12 cellular contexts compared by ENCODE assay signal in genomic region chr11:105878510-105878909, GRCh38.
DNase-seq lines count a peak whose midpoint lies in the region; ATAC-seq and TF ChIP-seq lines count a peak whose summit lies in the region.
"Had no signal": no experiment of that assay in that cellular context is flagged by ENCODE, and none has a peak within 500 bp of the region (broad histone marks: within the 10 kb centered on the region; RNA-seq: fewer than 3 reads in every experiment).

No MANE protein-coding gene starts in this region.

- no peaks in the 10 kb centered on the region for H3K27me3 ChIP-seq in Loucy (ENCODE audit: insufficient read depth, low read length, poor library complexity, severe bottlenecking)
- no peaks in the 10 kb centered on the region for H3K27me3 ChIP-seq in hepatocyte
- H3K27me3 ChIP-seq in upper lobe of right lung: no peaks in the 10 kb centered on the region

- H3K4me3 ChIP-seq in Loucy (ENCODE audit: low read length, poor library complexity, severe bottlenecking) (no peak overlapping the region), hepatocyte (no peak overlapping the region), upper lobe of right lung (no peak overlapping the region)

- no peaks in the 10 kb centered on the region for H3K9me2 ChIP-seq in Loucy (replicated peaks; ENCODE audit: low read depth, low read length)
- H3K9me2 ChIP-seq in hepatocyte (replicated peaks; ENCODE audit: insufficient read depth): no peaks in the 10 kb centered on the region

- H3K27ac ChIP-seq in hepatocyte (no peak overlapping the region), upper lobe of right lung (no peak overlapping the region)
- H3K27ac ChIP-seq: HL-60 had no signal

- TF ChIP-seq CTCF in Loucy (conservative IDR thresholded peaks at IDR 0.05; ENCODE audit: low read length): no peak
- TF ChIP-seq CTCF in hepatocyte (IDR thresholded peaks at IDR 0.05; ENCODE audit: poor library complexity): no peak
- no peak for TF ChIP-seq CTCF in upper lobe of right lung (IDR thresholded peaks at IDR 0.05)

- peak; percentile 66 for ATAC-seq in upper lobe of right lung
- ATAC-seq: HCT116 had no signal

- no peaks in the 10 kb centered on the region for H3F3A ChIP-seq in Loucy (ENCODE audit: low read depth)

- DNase-seq in H4 (ENCODE audit: low spot score): peak; percentile 4
- DNase-seq in hepatocyte (ENCODE audit: low spot score): peak; percentile 13
- no peak for DNase-seq in upper lobe of right lung
- no peak for DNase-seq in head of caudate nucleus
- DNase-seq in CD1c-positive myeloid dendritic cell (ENCODE audit: extremely low spot score): no peak
- DNase-seq in activated CD8-positive, alpha-beta memory T cell treated with anti-CD3 and anti-CD28 coated beads, Interleukin-2, amount 50 U/mL, for 4 hours: no peak
- DNase-seq: C1 segment of cervical spinal cord; CD8-positive, alpha-beta memory T cell had no signal

- no peaks in the 10 kb centered on the region for H3K79me2 ChIP-seq in Loucy (ENCODE audit: insufficient read depth, low read length)
- H3K79me2 ChIP-seq in hepatocyte: no peaks in the 10 kb centered on the region

- H4K20me1 ChIP-seq in Loucy (ENCODE audit: insufficient read depth, low read length, poor library complexity, severe bottlenecking): no peaks in the 10 kb centered on the region
- H4K20me1 ChIP-seq in hepatocyte (ENCODE audit: insufficient read depth, poor library complexity, severe bottlenecking): no peaks in the 10 kb centered on the region

- H3K4me1 ChIP-seq in Loucy (ENCODE audit: insufficient read depth, low read length, poor library complexity, severe bottlenecking) (no peaks in the 10 kb centered on the region), hepatocyte (ENCODE audit: insufficient read depth) (no peaks in the 10 kb centered on the region), upper lobe of right lung (no peaks in the 10 kb centered on the region)
- H3K4me1 ChIP-seq: Caco-2 had no signal

- H3K4me2 ChIP-seq in Loucy (ENCODE audit: low read depth, low read length, poor library complexity, severe bottlenecking) (no peak overlapping the region), hepatocyte (no peak overlapping the region)

- H3K9me3 ChIP-seq in Loucy (ENCODE audit: insufficient read depth, low read depth, low read length) (no peaks in the 10 kb centered on the region), hepatocyte (ENCODE audit: low read depth) (no peaks in the 10 kb centered on the region), upper lobe of right lung (peaks cover 3% of the 10 kb centered on the region)
- H3K9me3 ChIP-seq: Caco-2 had no signal

- H3K9ac ChIP-seq in Loucy (ENCODE audit: low read depth, low read length, poor library complexity, severe bottlenecking): no peak overlapping the region

- 0 out of 2 replicates have a peak overlapping the region, but pooled peaks have one; percentile 27 for H2AFZ ChIP-seq in Loucy (ENCODE audit: low read length)
- no peak overlapping the region for H2AFZ ChIP-seq in hepatocyte

- intact Hi-C loops in upper lobe of right lung (cut with DNase I) (no loop called here), head of caudate nucleus (cut with DNase I) (no loop called here)

- 92% methylated on average over 3 of the region's 3 CpGs for WGBS in hepatocyte (ENCODE audit: low lambda C conversion rate, missing lambda C conversion rate)

- H3K36me3 ChIP-seq in Loucy (ENCODE audit: insufficient read depth, low read length): no peaks in the 10 kb centered on the region
- no peaks in the 10 kb centered on the region for H3K36me3 ChIP-seq in hepatocyte (replicated peaks; ENCODE audit: insufficient read depth, low read depth)
- H3K36me3 ChIP-seq in upper lobe of right lung: no peaks in the 10 kb centered on the region

Comparison
In these comparisons a context has a peak if more than half of its experiments do, and no peak if none do; other contexts are left out.
1. DNase-seq: peak in H4 (single experiment) and hepatocyte (single experiment); none in upper lobe of right lung (single experiment), head of caudate nucleus (0 of 42), CD1c-positive myeloid dendritic cell (single experiment) and activated CD8-positive, alpha-beta memory T cell treated with anti-CD3 and anti-CD28 coated beads, Interleukin-2, amount 50 U/mL, for 4 hours (single experiment).